ENCODE assay signal across 8 cellular contexts in the genomic region with DNA sequence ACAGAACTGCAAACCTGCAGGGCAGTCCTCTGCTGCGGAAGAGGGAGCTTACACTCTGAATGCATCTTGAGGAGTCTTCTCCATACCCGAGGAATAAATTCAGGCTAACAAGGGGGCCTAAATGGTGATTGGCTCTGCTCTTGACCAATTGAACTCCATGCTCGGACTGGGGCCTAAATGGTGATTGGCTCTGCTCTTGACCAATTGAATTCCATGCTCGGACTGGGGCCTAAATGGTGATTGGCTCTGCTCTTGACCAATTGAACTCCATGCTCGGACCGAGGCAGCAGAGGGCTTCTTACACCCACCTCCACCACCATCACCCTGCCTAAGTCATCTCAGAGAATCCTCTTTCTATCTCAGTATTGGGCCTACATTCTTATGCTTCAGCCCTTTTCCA. TPM values are rescaled to one million over a fixed set of nuclear protein-coding genes. Genes with fewer than 3 reads are reported as not detected.
"Had no signal": no experiment of that assay in that cellular context is flagged by ENCODE, and none has a peak within 500 bp of the region (broad histone marks: within the 10 kb centered on the region; RNA-seq: fewer than 3 reads in every experiment).

No MANE protein-coding gene starts in this region.

RNA-seq across cellular contexts. Expression of gene FOXD4, which starts 18.4 kb away (rescaled TPM):
- total RNA-seq: activated CD4-positive, alpha-beta memory T cell treated with anti-CD3 and anti-CD28 coated beads for 36 hours; activated CD4-positive, alpha-beta T cell treated with anti-CD3 and anti-CD28 coated beads, Interleukin-2, amount 10 ng/mL, durations not matched to agents 24 days and 14 days; activated CD8-positive, alpha-beta T cell treated with anti-CD3 and anti-CD28 coated beads for 36 hours; activated naive CD4-positive, alpha-beta T cell treated with anti-CD3 and anti-CD28 coated beads for 36 hours; activated naive CD4-positive, alpha-beta T cell treated with anti-CD3 and anti-CD28 coated beads, Interleukin-2, amount 50 U/mL, for 72 hours; cardiac septum; T-helper 17 cell had no signal
- polyA plus RNA-seq: aorta had no signal
